In the genomic region with DNA sequence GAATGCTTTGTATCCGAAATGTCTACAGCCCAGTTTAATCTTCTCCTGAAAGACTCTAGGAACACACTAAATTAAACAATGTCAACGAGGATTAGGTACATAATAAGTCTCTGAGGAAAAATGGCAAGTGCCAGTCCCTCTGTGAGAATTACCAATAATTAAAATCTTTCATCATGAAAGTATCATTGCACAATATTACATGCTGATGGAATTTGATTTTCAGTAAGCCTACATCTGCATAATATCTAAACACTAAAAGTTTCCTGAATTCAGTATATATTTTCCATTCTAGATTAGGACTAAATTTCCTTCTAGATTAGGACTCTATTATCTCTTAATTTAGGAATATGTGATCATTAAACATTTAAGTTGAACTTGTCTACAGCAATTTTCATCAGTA, we compare ENCODE assay signal across 8 cellular contexts.
"Had no signal": no experiment of that assay in that cellular context is flagged by ENCODE, and none has a peak within 500 bp of the region (broad histone marks: within the 10 kb centered on the region; RNA-seq: fewer than 3 reads in every experiment).

No MANE protein-coding gene starts in this region.

- H2AFZ ChIP-seq: GM23248 had no signal

- H3K4me3 ChIP-seq: GM23248, HAP-1 had no signal

- H3K36me3 ChIP-seq: HAP-1 had no signal

- H3K27ac ChIP-seq: GM23248, HL-60 had no signal

- H3K9ac ChIP-seq: GM23248 had no signal

- H3K4me1 ChIP-seq: HAP-1 had no signal

- H3K9me3 ChIP-seq: HAP-1 had no signal

- ATAC-seq: HCT116 had no signal

- DNase-seq: GM23248, GOT3, H7, HFFc6, KG1 had no signal
